In genomic region chr15:56356616-56357015, GRCh38 we compare ENCODE assay signal across 1 cellular context.
TF ChIP-seq lines count a peak whose summit lies in the region.

No MANE protein-coding gene starts in this region.

TF ChIP-seq in HepG2, 621 proteins besides CTCF, POLR2A, EP300 and RAD21:
- TF ChIP-seq PRMT3 (CRISPR knock-in tag; IDR thresholded peaks at IDR 0.05; ENCODE audit: borderline replicate concordance, low read depth) (no peak), ZNF713 (CRISPR knock-in tag; IDR thresholded peaks at IDR 0.05) (no peak), ERF (CRISPR knock-in tag; IDR thresholded peaks at IDR 0.05) (no peak), ZNF274 (CRISPR knock-in tag; IDR thresholded peaks at IDR 0.05) (no peak), TEAD2 (CRISPR knock-in tag; IDR thresholded peaks at IDR 0.05) (no peak), JUND (CRISPR knock-in tag; IDR thresholded peaks at IDR 0.05) (no peak), ZNF609 (CRISPR knock-in tag; IDR thresholded peaks at IDR 0.05; ENCODE audit: borderline replicate concordance) (no peak)
